In genomic region chr1:170929835-170930554, GRCh38 we compare ENCODE assay signal across 8 cellular contexts. TPM values are rescaled to one million over a fixed set of nuclear protein-coding genes. Genes with fewer than 3 reads are reported as not detected.
DNase-seq lines count a peak whose midpoint lies in the region; ATAC-seq and TF ChIP-seq lines count a peak whose summit lies in the region.

No MANE protein-coding gene starts in this region.

- no peaks in the 10 kb centered on the region for H3K27me3 ChIP-seq in NT2/D1 (ENCODE audit: insufficient read depth, insufficient read length)
- H3K27me3 ChIP-seq in stomach smooth muscle (ENCODE audit: control insufficient read depth in 1 of 2, insufficient read depth in 2 of 2, low read length in 2 of 2): no peaks in the 10 kb centered on the region

- no peaks in the 10 kb centered on the region for H3K36me3 Mint-ChIP-seq in activated naive CD4-positive, alpha-beta T cell treated with anti-CD3 and anti-CD28 coated beads for 36 hours (ENCODE audit: low read depth)

- no peaks in the 10 kb centered on the region for H3K9me3 Mint-ChIP-seq in activated naive CD4-positive, alpha-beta T cell treated with anti-CD3 and anti-CD28 coated beads for 36 hours

- no peaks in the 10 kb centered on the region for H3K4me1 ChIP-seq in NT2/D1 (ENCODE audit: insufficient read depth, insufficient read length)
- no peaks in the 10 kb centered on the region for H3K4me1 ChIP-seq in stomach smooth muscle (ENCODE audit: control insufficient read depth, insufficient read depth, low read length)

- H3K36me3 ChIP-seq in NT2/D1 (ENCODE audit: insufficient read depth, insufficient read length, low read length): no peaks in the 10 kb centered on the region
- H3K36me3 ChIP-seq in stomach smooth muscle (ENCODE audit: control insufficient read depth in 2 of 2, insufficient read depth in 2 of 2, low read length in 2 of 2): no peaks in the 10 kb centered on the region

- no peak overlapping the region for H3K4me3 Mint-ChIP-seq in activated naive CD4-positive, alpha-beta T cell treated with anti-CD3 and anti-CD28 coated beads for 36 hours

- peak overlapping the region; percentile 49 for H3K27ac ChIP-seq in stomach smooth muscle (ENCODE audit: low read length)

- peaks cover 9% of the 10 kb centered on the region for H3K27me3 Mint-ChIP-seq in activated naive CD4-positive, alpha-beta T cell treated with anti-CD3 and anti-CD28 coated beads for 36 hours (ENCODE audit: low read depth)

- H3K9ac ChIP-seq in NT2/D1 (ENCODE audit: insufficient read length, low read depth) (no peak overlapping the region), stomach smooth muscle (ENCODE audit: low read length in 2 of 2) (peak overlapping the region in 1 of 2 donors; percentile 55)

- H3K4me3 ChIP-seq in NT2/D1 (ENCODE audit: insufficient read length, low read depth) (no peak overlapping the region), cardiac fibroblast (replicated peaks in 1 of 2; ENCODE audit: low read depth in 2 of 2, low read length in 2 of 2) (peak overlapping the region in 1 of 2 donors; percentile 7), stomach smooth muscle (ENCODE audit: low read length in 2 of 2) (peak overlapping the region in 1 of 2 donors; percentile 4)

- peak; percentile 11 for DNase-seq in activated naive CD4-positive, alpha-beta T cell treated with anti-CD3 and anti-CD28 coated beads for 36 hours
- DNase-seq in activated naive CD4-positive, alpha-beta T cell treated with Interleukin-2 at 50 U/mL for 16 hours: no peak
- DNase-seq in HS-5 (ENCODE audit: low read depth) (peak; percentile 36), NT2/D1 (ENCODE audit: low read depth, low spot score) (peak; percentile 63), cardiac fibroblast (ENCODE audit: low read depth in 2 of 2) (peak; percentile 78 to 85), kidney glomerular epithelial cell (lab: John Stamatoyannopoulos, UW) (peak; percentile 48)

- ATAC-seq in GM21529 (IDR thresholded peaks at IDR 0.05; ENCODE audit: unreplicated experiment): peak; percentile 91

- H3K27ac Mint-ChIP-seq in activated naive CD4-positive, alpha-beta T cell treated with anti-CD3 and anti-CD28 coated beads for 36 hours: no peak overlapping the region

- TF ChIP-seq CTCF in cardiac fibroblast (IDR thresholded peaks at IDR 0.05; ENCODE audit: low read depth, low read length): peak; percentile 71

- H3K4me1 Mint-ChIP-seq in activated naive CD4-positive, alpha-beta T cell treated with anti-CD3 and anti-CD28 coated beads for 36 hours (ENCODE audit: low read depth): no peaks in the 10 kb centered on the region

- intact Hi-C loops in activated naive CD4-positive, alpha-beta T cell treated with anti-CD3 and anti-CD28 coated beads for 36 hours (cut with micrococcal nuclease): loop anchor here (1.0 to 5.0 kb wide), 3 partner anchors 241 to 1001 kb away; no protein-coding TSS in a partner anchor

- CTCF ChIA-PET in activated naive CD4-positive, alpha-beta T cell treated with anti-CD3 and anti-CD28 coated beads for 36 hours (lab: Charles Lee): interaction anchor here (0.7 to 1.5 kb wide), 13 partner anchors 11 to 997 kb away, joined by 3 to 10 read pairs (median 4); no protein-coding TSS in a partner anchor

- H3K9me3 ChIP-seq in NT2/D1 (ENCODE audit: insufficient read depth, low read length) (no peaks in the 10 kb centered on the region), stomach smooth muscle (ENCODE audit: control insufficient read depth in 2 of 2, low read length in 2 of 2) (no peaks in the 10 kb centered on the region)

RNA-seq across cellular contexts. Expression of gene MROH9, which starts 5.3 kb away (rescaled TPM):
- total RNA-seq in activated naive CD4-positive, alpha-beta T cell treated with anti-CD3 and anti-CD28 coated beads for 36 hours: not detected
